ENCODE assay signal across 1 cellular context in the genomic region with DNA sequence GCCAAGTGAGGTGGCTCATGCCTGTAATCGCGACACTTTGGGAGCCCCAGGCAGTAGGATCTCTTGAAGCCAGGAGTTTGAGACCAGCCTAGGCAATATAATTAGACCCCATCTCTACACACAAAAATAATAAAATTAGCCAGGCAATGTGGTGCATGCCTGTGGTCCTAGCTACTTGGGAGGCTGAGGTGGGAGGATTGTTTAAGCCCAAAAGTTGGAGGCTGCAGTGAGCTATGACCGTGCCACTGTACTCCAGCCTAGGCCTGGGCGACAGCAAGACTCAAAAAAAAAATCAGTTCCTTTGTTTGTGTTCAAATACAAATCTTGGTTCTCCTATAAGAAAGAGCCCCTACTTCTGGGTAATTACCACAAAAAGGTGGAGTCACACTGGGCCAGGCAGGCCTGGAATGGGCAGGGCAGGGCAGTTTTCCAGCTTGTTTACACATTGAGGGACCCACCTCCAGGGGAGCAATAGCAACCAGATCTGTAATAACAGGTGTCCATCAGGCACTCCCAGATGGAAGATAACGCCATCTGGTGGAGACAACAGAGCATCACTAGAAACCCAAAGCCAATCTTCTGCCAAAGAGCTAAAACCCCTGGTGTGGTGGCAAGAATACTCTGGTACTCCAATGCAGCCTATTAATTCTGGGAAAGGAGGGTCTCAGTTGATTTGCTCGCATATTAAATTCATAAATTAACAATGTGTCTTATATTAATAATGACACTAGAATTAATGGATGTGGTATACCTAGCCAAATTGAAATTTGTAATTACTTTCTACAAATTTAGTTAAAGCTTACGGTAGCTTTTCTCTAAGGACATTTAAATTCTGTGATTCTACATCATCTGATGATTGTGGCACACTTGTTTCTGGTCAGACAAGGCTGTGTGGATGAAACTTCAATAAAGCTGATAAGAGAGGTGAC.
A peak's percentile ranks its signal among the peaks of the same experiment; 100 is the strongest.
TF ChIP-seq lines count a peak whose summit lies in the region.

No MANE protein-coding gene starts in this region.

TF ChIP-seq in K562, 482 proteins besides CTCF, POLR2A, EP300 and RAD21 (continued from another document and continues in another):
- TF ChIP-seq, protein P1, sequence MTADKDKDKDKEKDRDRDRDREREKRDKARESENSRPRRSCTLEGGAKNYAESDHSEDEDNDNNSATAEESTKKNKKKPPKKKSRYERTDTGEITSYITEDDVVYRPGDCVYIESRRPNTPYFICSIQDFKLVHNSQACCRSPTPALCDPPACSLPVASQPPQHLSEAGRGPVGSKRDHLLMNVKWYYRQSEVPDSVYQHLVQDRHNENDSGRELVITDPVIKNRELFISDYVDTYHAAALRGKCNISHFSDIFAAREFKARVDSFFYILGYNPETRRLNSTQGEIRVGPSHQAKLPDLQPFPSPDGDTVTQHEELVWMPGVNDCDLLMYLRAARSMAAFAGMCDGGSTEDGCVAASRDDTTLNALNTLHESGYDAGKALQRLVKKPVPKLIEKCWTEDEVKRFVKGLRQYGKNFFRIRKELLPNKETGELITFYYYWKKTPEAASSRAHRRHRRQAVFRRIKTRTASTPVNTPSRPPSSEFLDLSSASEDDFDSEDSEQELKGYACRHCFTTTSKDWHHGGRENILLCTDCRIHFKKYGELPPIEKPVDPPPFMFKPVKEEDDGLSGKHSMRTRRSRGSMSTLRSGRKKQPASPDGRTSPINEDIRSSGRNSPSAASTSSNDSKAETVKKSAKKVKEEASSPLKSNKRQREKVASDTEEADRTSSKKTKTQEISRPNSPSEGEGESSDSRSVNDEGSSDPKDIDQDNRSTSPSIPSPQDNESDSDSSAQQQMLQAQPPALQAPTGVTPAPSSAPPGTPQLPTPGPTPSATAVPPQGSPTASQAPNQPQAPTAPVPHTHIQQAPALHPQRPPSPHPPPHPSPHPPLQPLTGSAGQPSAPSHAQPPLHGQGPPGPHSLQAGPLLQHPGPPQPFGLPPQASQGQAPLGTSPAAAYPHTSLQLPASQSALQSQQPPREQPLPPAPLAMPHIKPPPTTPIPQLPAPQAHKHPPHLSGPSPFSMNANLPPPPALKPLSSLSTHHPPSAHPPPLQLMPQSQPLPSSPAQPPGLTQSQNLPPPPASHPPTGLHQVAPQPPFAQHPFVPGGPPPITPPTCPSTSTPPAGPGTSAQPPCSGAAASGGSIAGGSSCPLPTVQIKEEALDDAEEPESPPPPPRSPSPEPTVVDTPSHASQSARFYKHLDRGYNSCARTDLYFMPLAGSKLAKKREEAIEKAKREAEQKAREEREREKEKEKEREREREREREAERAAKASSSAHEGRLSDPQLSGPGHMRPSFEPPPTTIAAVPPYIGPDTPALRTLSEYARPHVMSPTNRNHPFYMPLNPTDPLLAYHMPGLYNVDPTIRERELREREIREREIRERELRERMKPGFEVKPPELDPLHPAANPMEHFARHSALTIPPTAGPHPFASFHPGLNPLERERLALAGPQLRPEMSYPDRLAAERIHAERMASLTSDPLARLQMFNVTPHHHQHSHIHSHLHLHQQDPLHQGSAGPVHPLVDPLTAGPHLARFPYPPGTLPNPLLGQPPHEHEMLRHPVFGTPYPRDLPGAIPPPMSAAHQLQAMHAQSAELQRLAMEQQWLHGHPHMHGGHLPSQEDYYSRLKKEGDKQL (CRISPR knock-in tag; IDR thresholded peaks at IDR 0.05; ENCODE audit: borderline replicate concordance), result no peak
- no peak for TF ChIP-seq LARP7 (IDR thresholded peaks at IDR 0.05)
- no peak for TF ChIP-seq RAD51 (IDR thresholded peaks at IDR 0.05; ENCODE audit: borderline replicate concordance, low read depth)
- TF ChIP-seq GABPA (tag; conservative IDR thresholded peaks at IDR 0.05; ENCODE audit: low read depth), result no peak
- TF ChIP-seq, protein P2, sequence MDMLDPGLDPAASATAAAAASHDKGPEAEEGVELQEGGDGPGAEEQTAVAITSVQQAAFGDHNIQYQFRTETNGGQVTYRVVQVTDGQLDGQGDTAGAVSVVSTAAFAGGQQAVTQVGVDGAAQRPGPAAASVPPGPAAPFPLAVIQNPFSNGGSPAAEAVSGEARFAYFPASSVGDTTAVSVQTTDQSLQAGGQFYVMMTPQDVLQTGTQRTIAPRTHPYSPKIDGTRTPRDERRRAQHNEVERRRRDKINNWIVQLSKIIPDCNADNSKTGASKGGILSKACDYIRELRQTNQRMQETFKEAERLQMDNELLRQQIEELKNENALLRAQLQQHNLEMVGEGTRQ (CRISPR knock-in tag; IDR thresholded peaks at IDR 0.05), result no peak
- TF ChIP-seq SMARCC2 (IDR thresholded peaks at IDR 0.05; ENCODE audit: low read depth), result no peak
- TF ChIP-seq WHSC1 (IDR thresholded peaks at IDR 0.05; ENCODE audit: low read length), result no peak
- TF ChIP-seq E2F3 (CRISPR knock-in tag; IDR thresholded peaks at IDR 0.05), result no peak
- TF ChIP-seq FOXA3 (CRISPR knock-in tag; conservative IDR thresholded peaks at IDR 0.05 in 1 of 2, IDR thresholded peaks at IDR 0.05 in 1 of 2), result peak; percentile 70 to 97; a peak in 3 of 4 replicates
- no peak for TF ChIP-seq ZFPM2 (CRISPR knock-in tag; IDR thresholded peaks at IDR 0.05)
- TF ChIP-seq CXXC5 (CRISPR knock-in tag; IDR thresholded peaks at IDR 0.05), result no peak
- TF ChIP-seq, protein P3, sequence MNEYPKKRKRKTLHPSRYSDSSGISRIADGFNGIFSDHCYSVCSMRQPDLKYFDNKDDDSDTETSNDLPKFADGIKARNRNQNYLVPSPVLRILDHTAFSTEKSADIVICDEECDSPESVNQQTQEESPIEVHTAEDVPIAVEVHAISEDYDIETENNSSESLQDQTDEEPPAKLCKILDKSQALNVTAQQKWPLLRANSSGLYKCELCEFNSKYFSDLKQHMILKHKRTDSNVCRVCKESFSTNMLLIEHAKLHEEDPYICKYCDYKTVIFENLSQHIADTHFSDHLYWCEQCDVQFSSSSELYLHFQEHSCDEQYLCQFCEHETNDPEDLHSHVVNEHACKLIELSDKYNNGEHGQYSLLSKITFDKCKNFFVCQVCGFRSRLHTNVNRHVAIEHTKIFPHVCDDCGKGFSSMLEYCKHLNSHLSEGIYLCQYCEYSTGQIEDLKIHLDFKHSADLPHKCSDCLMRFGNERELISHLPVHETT (CRISPR knock-in tag; conservative IDR thresholded peaks at IDR 0.05 in 1 of 2, IDR thresholded peaks at IDR 0.05 in 1 of 2), result no peak
- no peak for TF ChIP-seq EP400 (IDR thresholded peaks at IDR 0.05)
- TF ChIP-seq, protein P4, sequence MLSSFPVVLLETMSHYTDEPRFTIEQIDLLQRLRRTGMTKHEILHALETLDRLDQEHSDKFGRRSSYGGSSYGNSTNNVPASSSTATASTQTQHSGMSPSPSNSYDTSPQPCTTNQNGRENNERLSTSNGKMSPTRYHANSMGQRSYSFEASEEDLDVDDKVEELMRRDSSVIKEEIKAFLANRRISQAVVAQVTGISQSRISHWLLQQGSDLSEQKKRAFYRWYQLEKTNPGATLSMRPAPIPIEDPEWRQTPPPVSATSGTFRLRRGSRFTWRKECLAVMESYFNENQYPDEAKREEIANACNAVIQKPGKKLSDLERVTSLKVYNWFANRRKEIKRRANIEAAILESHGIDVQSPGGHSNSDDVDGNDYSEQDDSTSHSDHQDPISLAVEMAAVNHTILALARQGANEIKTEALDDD (IDR thresholded peaks at IDR 0.05), result peak; percentile 14; the same call in 1 of the 2 replicates
- TF ChIP-seq TBL1XR1 (IDR thresholded peaks at IDR 0.05; ENCODE audit: low read length in 2 of 2), result no peak
- TF ChIP-seq KDM4B (IDR thresholded peaks at IDR 0.05; ENCODE audit: borderline replicate concordance in 2 of 2, low read depth in 1 of 2), result no peak; a peak in 1 of 4 replicates
- TF ChIP-seq, protein P5, sequence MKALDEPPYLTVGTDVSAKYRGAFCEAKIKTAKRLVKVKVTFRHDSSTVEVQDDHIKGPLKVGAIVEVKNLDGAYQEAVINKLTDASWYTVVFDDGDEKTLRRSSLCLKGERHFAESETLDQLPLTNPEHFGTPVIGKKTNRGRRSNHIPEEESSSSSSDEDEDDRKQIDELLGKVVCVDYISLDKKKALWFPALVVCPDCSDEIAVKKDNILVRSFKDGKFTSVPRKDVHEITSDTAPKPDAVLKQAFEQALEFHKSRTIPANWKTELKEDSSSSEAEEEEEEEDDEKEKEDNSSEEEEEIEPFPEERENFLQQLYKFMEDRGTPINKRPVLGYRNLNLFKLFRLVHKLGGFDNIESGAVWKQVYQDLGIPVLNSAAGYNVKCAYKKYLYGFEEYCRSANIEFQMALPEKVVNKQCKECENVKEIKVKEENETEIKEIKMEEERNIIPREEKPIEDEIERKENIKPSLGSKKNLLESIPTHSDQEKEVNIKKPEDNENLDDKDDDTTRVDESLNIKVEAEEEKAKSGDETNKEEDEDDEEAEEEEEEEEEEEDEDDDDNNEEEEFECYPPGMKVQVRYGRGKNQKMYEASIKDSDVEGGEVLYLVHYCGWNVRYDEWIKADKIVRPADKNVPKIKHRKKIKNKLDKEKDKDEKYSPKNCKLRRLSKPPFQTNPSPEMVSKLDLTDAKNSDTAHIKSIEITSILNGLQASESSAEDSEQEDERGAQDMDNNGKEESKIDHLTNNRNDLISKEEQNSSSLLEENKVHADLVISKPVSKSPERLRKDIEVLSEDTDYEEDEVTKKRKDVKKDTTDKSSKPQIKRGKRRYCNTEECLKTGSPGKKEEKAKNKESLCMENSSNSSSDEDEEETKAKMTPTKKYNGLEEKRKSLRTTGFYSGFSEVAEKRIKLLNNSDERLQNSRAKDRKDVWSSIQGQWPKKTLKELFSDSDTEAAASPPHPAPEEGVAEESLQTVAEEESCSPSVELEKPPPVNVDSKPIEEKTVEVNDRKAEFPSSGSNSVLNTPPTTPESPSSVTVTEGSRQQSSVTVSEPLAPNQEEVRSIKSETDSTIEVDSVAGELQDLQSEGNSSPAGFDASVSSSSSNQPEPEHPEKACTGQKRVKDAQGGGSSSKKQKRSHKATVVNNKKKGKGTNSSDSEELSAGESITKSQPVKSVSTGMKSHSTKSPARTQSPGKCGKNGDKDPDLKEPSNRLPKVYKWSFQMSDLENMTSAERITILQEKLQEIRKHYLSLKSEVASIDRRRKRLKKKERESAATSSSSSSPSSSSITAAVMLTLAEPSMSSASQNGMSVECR (CRISPR knock-in tag; IDR thresholded peaks at IDR 0.05), result no peak
- TF ChIP-seq, protein P6, sequence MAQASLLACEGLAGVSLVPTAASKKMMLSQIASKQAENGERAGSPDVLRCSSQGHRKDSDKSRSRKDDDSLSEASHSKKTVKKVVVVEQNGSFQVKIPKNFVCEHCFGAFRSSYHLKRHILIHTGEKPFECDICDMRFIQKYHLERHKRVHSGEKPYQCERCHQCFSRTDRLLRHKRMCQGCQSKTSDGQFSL (CRISPR knock-in tag; IDR thresholded peaks at IDR 0.05), result no peak
- TF ChIP-seq, protein P6 (tag; IDR thresholded peaks at IDR 0.05), result no peak
- no peak for TF ChIP-seq DPF2 (IDR thresholded peaks at IDR 0.05)
- TF ChIP-seq MCM7 (IDR thresholded peaks at IDR 0.05), result no peak
- TF ChIP-seq TOE1 (IDR thresholded peaks at IDR 0.05; ENCODE audit: borderline replicate concordance), result no peak
- TF ChIP-seq TOE1 (CRISPR knock-in tag; IDR thresholded peaks at IDR 0.05; ENCODE audit: borderline replicate concordance, low read depth), result no peak
- TF ChIP-seq, protein P7, sequence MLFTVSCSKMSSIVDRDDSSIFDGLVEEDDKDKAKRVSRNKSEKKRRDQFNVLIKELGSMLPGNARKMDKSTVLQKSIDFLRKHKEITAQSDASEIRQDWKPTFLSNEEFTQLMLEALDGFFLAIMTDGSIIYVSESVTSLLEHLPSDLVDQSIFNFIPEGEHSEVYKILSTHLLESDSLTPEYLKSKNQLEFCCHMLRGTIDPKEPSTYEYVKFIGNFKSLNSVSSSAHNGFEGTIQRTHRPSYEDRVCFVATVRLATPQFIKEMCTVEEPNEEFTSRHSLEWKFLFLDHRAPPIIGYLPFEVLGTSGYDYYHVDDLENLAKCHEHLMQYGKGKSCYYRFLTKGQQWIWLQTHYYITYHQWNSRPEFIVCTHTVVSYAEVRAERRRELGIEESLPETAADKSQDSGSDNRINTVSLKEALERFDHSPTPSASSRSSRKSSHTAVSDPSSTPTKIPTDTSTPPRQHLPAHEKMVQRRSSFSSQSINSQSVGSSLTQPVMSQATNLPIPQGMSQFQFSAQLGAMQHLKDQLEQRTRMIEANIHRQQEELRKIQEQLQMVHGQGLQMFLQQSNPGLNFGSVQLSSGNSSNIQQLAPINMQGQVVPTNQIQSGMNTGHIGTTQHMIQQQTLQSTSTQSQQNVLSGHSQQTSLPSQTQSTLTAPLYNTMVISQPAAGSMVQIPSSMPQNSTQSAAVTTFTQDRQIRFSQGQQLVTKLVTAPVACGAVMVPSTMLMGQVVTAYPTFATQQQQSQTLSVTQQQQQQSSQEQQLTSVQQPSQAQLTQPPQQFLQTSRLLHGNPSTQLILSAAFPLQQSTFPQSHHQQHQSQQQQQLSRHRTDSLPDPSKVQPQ (CRISPR knock-in tag; IDR thresholded peaks at IDR 0.05; ENCODE audit: borderline replicate concordance), result no peak
- 0 out of 2 replicates have a peak, but pooled peaks have one; percentile 37 for TF ChIP-seq ZNF175 (CRISPR knock-in tag; IDR thresholded peaks at IDR 0.05; ENCODE audit: low read depth)
- no peak for TF ChIP-seq ZBTB1 (CRISPR knock-in tag; IDR thresholded peaks at IDR 0.05; ENCODE audit: borderline replicate concordance, low read depth)
- peak; percentile 83 for TF ChIP-seq FOXJ2 (tag; IDR thresholded peaks at IDR 0.05)
- TF ChIP-seq THRAP3 (IDR thresholded peaks at IDR 0.05; ENCODE audit: borderline replicate concordance), result no peak
- TF ChIP-seq ZNF282 (CRISPR knock-in tag; IDR thresholded peaks at IDR 0.05), result no peak
- 0 out of 2 replicates have a peak, but pooled peaks have one; percentile 17 for TF ChIP-seq KLF1 (tag; IDR thresholded peaks at IDR 0.05)
- TF ChIP-seq, protein P8, sequence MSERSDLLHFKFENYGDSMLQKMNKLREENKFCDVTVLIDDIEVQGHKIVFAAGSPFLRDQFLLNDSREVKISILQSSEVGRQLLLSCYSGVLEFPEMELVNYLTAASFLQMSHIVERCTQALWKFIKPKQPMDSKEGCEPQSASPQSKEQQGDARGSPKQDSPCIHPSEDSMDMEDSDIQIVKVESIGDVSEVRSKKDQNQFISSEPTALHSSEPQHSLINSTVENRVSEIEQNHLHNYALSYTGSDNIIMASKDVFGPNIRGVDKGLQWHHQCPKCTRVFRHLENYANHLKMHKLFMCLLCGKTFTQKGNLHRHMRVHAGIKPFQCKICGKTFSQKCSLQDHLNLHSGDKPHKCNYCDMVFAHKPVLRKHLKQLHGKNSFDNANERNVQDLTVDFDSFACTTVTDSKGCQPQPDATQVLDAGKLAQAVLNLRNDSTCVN (CRISPR knock-in tag; IDR thresholded peaks at IDR 0.05), result no peak
